Comparison of ENCODE assay signal across 17 cellular contexts in genomic region chr14:47988175-47988574, GRCh38.
DNase-seq lines count a peak whose midpoint lies in the region; ATAC-seq and TF ChIP-seq lines count a peak whose summit lies in the region.
"Had no signal": no experiment of that assay in that cellular context is flagged by ENCODE, and none has a peak within 500 bp of the region (broad histone marks: within the 10 kb centered on the region; RNA-seq: fewer than 3 reads in every experiment).

No MANE protein-coding gene starts in this region.

- TF ChIP-seq CTCF in MM.1S (IDR thresholded peaks at IDR 0.05; ENCODE audit: low read length), result no peak

- peak; percentile 57 for ATAC-seq in GM18502 (IDR thresholded peaks at IDR 0.05; ENCODE audit: poor library complexity, unreplicated experiment)
- peak; percentile 49 for ATAC-seq in HG02610 (IDR thresholded peaks at IDR 0.05; ENCODE audit: unreplicated experiment)
- ATAC-seq in GM21619 (IDR thresholded peaks at IDR 0.05; ENCODE audit: unreplicated experiment), result no peak
- no peak for ATAC-seq in HG02763 (IDR thresholded peaks at IDR 0.05; ENCODE audit: unreplicated experiment)
- ATAC-seq: A549; CD8-positive, alpha-beta T cell had no signal

- no peaks in the 10 kb centered on the region for H3K9me2 ChIP-seq in MM.1S (replicated peaks; ENCODE audit: insufficient read depth, low read length)

- H3K36me3 ChIP-seq in MM.1S (replicated peaks; ENCODE audit: insufficient read depth, low read length), result no peaks in the 10 kb centered on the region
- H3K36me3 ChIP-seq: BLaER1 treated with 17β-estradiol and CSF1 and Interleukin-3, amounts not matched to agents 10 nM and 100 nM had no signal

- H3K4me3 ChIP-seq in MM.1S (ENCODE audit: low read length), result no peak overlapping the region
- H3K4me3 ChIP-seq: A549; BLaER1 treated with 17β-estradiol and CSF1 and Interleukin-3, amounts not matched to agents 10 nM and 100 nM had no signal

- H3F3A ChIP-seq in MM.1S (ENCODE audit: insufficient read depth, low read length), result no peaks in the 10 kb centered on the region

- no peaks in the 10 kb centered on the region for H3K4me1 ChIP-seq in MM.1S (ENCODE audit: low read length)
- H3K4me1 ChIP-seq: A549; BLaER1 treated with 17β-estradiol and CSF1 and Interleukin-3, amounts not matched to agents 10 nM and 100 nM; Caco-2 had no signal

- H3K9me3 ChIP-seq in MM.1S (replicated peaks; ENCODE audit: insufficient read depth, low read length), result no peaks in the 10 kb centered on the region
- H3K9me3 ChIP-seq: A549; BLaER1 treated with 17β-estradiol and CSF1 and Interleukin-3, amounts not matched to agents 10 nM and 100 nM; Caco-2 had no signal

- no peaks in the 10 kb centered on the region for H3K27me3 ChIP-seq in MM.1S (replicated peaks; ENCODE audit: insufficient read depth, low read length)
- H3K27me3 ChIP-seq: BLaER1 treated with 17β-estradiol and CSF1 and Interleukin-3, amounts not matched to agents 10 nM and 100 nM had no signal

- H3K4me2 ChIP-seq in MM.1S (ENCODE audit: low read depth, low read length), result no peak overlapping the region
- H3K4me2 ChIP-seq: A549; BLaER1 treated with 17β-estradiol and CSF1 and Interleukin-3, amounts not matched to agents 10 nM and 100 nM had no signal

- no peak overlapping the region for H3K9ac ChIP-seq in MM.1S (ENCODE audit: low read length)
- H3K9ac ChIP-seq: BLaER1 treated with 17β-estradiol and CSF1 and Interleukin-3, amounts not matched to agents 10 nM and 100 nM had no signal

- no peak overlapping the region for H3K27ac ChIP-seq in MM.1S (ENCODE audit: low read length)
- H3K27ac ChIP-seq: 22Rv1; A549; BLaER1 treated with 17β-estradiol and CSF1 and Interleukin-3, amounts not matched to agents 10 nM and 100 nM; C4-2B had no signal

- DNase-seq in MM.1S, result peak; percentile 26
- no peak for DNase-seq in MV-4-11 (lab: John Stamatoyannopoulos, UW)
- DNase-seq: AML-193; Caco-2; Calu3; CD4-positive, alpha-beta T cell; CD8-positive, alpha-beta T cell; DMS79 treated with DMSO at 0.1 percent for 48 hours; GF-D8 had no signal

- H2AFZ ChIP-seq in MM.1S (ENCODE audit: low read length), result no peak overlapping the region

- no peaks in the 10 kb centered on the region for H4K20me1 ChIP-seq in MM.1S (ENCODE audit: insufficient read depth, low read length)
- H4K20me1 ChIP-seq: BLaER1 treated with 17β-estradiol and CSF1 and Interleukin-3, amounts not matched to agents 10 nM and 100 nM had no signal

- no peaks in the 10 kb centered on the region for H3K79me2 ChIP-seq in MM.1S (ENCODE audit: low read length)

Comparison
In these comparisons a context has a peak if more than half of its experiments do, and no peak if none do; other contexts are left out.
1. ATAC-seq: peak in GM18502 (single experiment) and HG02610 (single experiment); none in GM21619 (single experiment) and HG02763 (single experiment).